Comparison of ENCODE assay signal across 8 cellular contexts in genomic region chr7:100873599-100874299, GRCh38. TPM values are rescaled to one million over a fixed set of nuclear protein-coding genes. Genes with fewer than 3 reads are reported as not detected.
A peak's percentile ranks its signal among the peaks of the same experiment; 100 is the strongest.
DNase-seq lines count a peak whose midpoint lies in the region; ATAC-seq and TF ChIP-seq lines count a peak whose summit lies in the region.

No MANE protein-coding gene starts in this region.

- TF ChIP-seq CTCF in ascending aorta (IDR thresholded peaks at IDR 0.05) (no peak), upper lobe of right lung (IDR thresholded peaks at IDR 0.05) (no peak)

- H3K4me1 Mint-ChIP-seq in activated naive CD4-positive, alpha-beta T cell treated with anti-CD3 and anti-CD28 coated beads, Interleukin-2, amount 50 U/mL, for 24 hours = peaks cover 39% of the 10 kb centered on the region

- no peak for DNase-seq in activated naive CD4-positive, alpha-beta T cell (lab: John Stamatoyannopoulos, UW)
- DNase-seq in ascending aorta (ENCODE audit: low spot score in 2 of 2) (no peak), mesendoderm (no peak), upper lobe of right lung (no peak), Kasumi-1 (lab: John Stamatoyannopoulos, UW) (no peak), erythroblast (lab: John Stamatoyannopoulos, UW) (no peak)

- H3K79me1 ChIP-seq in mesendoderm (ENCODE audit: low read length) = peaks cover 8% of the 10 kb centered on the region

- peak overlapping the region; percentile 36 for H4K5ac ChIP-seq in mesendoderm (ENCODE audit: low read length)

- intact Hi-C loops in ascending aorta (cut with DNase I) (no loop called here), upper lobe of right lung (cut with DNase I) (no loop called here)

- no peak overlapping the region for H2BK5ac ChIP-seq in mesendoderm (ENCODE audit: low read length)

- H2BK120ac ChIP-seq in mesendoderm (ENCODE audit: low read depth, low read length) = no peak overlapping the region

- no CpG with 5 or more reads among the region's 10 CpGs for WGBS in mesendoderm (ENCODE audit: extremely low coverage, insufficient coverage, low lambda C conversion rate)

- no peak overlapping the region for H3K9ac ChIP-seq in mesendoderm (ENCODE audit: low read length)

- H3K79me2 ChIP-seq in mesendoderm (ENCODE audit: control insufficient read depth, insufficient read depth, low read length) = peaks cover 35% of the 10 kb centered on the region

- H3K36me3 ChIP-seq in ascending aorta (peaks cover 35 to 43% of the 10 kb centered on the region in 2 donors), mesendoderm (ENCODE audit: control insufficient read depth, insufficient read depth, low read length) (peaks cover 17% of the 10 kb centered on the region), upper lobe of right lung (peaks cover 39% of the 10 kb centered on the region)

- ATAC-seq in upper lobe of right lung (no peak), HG03521 (IDR thresholded peaks at IDR 0.05; ENCODE audit: unreplicated experiment) (no peak)

- no peak overlapping the region for H3K23ac ChIP-seq in mesendoderm (ENCODE audit: low read length)

- H2AK5ac ChIP-seq in mesendoderm (ENCODE audit: low read length) = no peak overlapping the region

- H3K4me1 ChIP-seq in ascending aorta = peaks cover 18 to 38% of the 10 kb centered on the region in 2 donors
- H3K4me1 ChIP-seq in mesendoderm (ENCODE audit: control insufficient read depth, low read depth, low read length) = peaks cover 4% of the 10 kb centered on the region
- peaks cover 38% of the 10 kb centered on the region for H3K4me1 ChIP-seq in upper lobe of right lung

- TF ChIP-seq POLR2A in erythroblast (IDR thresholded peaks at IDR 0.05; ENCODE audit: low read length) = no peak

- no peak overlapping the region for H3K18ac ChIP-seq in mesendoderm (ENCODE audit: low read length)

- H3K9me3 Mint-ChIP-seq in activated naive CD4-positive, alpha-beta T cell treated with anti-CD3 and anti-CD28 coated beads, Interleukin-2, amount 50 U/mL, for 24 hours = no peaks in the 10 kb centered on the region

- peak overlapping the region; percentile 99 for H3K4me3 Mint-ChIP-seq in activated naive CD4-positive, alpha-beta T cell treated with anti-CD3 and anti-CD28 coated beads, Interleukin-2, amount 50 U/mL, for 24 hours

- H2BK15ac ChIP-seq in mesendoderm (replicated peaks; ENCODE audit: low read depth) = no peak overlapping the region

- peak overlapping the region; percentile 99 for H3K27ac Mint-ChIP-seq in activated naive CD4-positive, alpha-beta T cell treated with anti-CD3 and anti-CD28 coated beads, Interleukin-2, amount 50 U/mL, for 24 hours

- H3K56ac ChIP-seq in mesendoderm (ENCODE audit: low read length) = peak overlapping the region; percentile 97

- H3K4ac ChIP-seq in mesendoderm (ENCODE audit: low read depth, low read length) = no peak overlapping the region

- no peak overlapping the region for H3K4me2 ChIP-seq in mesendoderm (ENCODE audit: low read length)

- no peaks in the 10 kb centered on the region for H3K27me3 Mint-ChIP-seq in activated naive CD4-positive, alpha-beta T cell treated with anti-CD3 and anti-CD28 coated beads, Interleukin-2, amount 50 U/mL, for 24 hours

- H3K27ac ChIP-seq in ascending aorta = peak overlapping the region; percentile 88 to 98
- peak overlapping the region; percentile 93 for H3K27ac ChIP-seq in mesendoderm (ENCODE audit: low read depth, low read length)
- peak overlapping the region; percentile 90 for H3K27ac ChIP-seq in upper lobe of right lung

- peak overlapping the region; percentile 91 to 98 for H3K4me3 ChIP-seq in ascending aorta
- no peak overlapping the region for H3K4me3 ChIP-seq in mesendoderm (ENCODE audit: low read length)
- peak overlapping the region; percentile 93 for H3K4me3 ChIP-seq in upper lobe of right lung

- H3K9me3 ChIP-seq in ascending aorta = no peaks in the 10 kb centered on the region
- no peaks in the 10 kb centered on the region for H3K9me3 ChIP-seq in upper lobe of right lung

- H3K27me3 ChIP-seq in ascending aorta (no peaks in the 10 kb centered on the region), mesendoderm (ENCODE audit: insufficient read depth, low read length, poor library complexity) (no peaks in the 10 kb centered on the region), upper lobe of right lung (no peaks in the 10 kb centered on the region)

- peak overlapping the region; percentile 96 for H4K8ac ChIP-seq in mesendoderm (ENCODE audit: low read depth, low read length)

- H3K36me3 Mint-ChIP-seq in activated naive CD4-positive, alpha-beta T cell treated with anti-CD3 and anti-CD28 coated beads, Interleukin-2, amount 50 U/mL, for 24 hours = peaks cover 20% of the 10 kb centered on the region

RNA-seq across cellular contexts. Expression of gene SRRT, which starts 1.2 kb away (rescaled TPM):
- total RNA-seq in ascending aorta (89.2 TPM), upper lobe of right lung (105 TPM)
- polyA plus RNA-seq in mesendoderm (2013, experiment 1 of 2) = 168 TPM
- polyA plus RNA-seq in mesendoderm (2013, experiment 2 of 2) = 157 TPM

RNA-seq across cellular contexts. Expression of gene TRIP6, which starts 6.6 kb away (rescaled TPM):
- total RNA-seq in ascending aorta = 221 TPM
- polyA plus RNA-seq in mesendoderm (2013, experiment 1 of 2) = 84.1 TPM
- polyA plus RNA-seq in mesendoderm (2013, experiment 2 of 2) = 85.5 TPM
- 65.3 TPM for total RNA-seq in upper lobe of right lung

RNA-seq across cellular contexts. Expression of gene UFSP1, which starts 15.8 kb away (rescaled TPM):
- total RNA-seq in ascending aorta (0.53 TPM), upper lobe of right lung (3.1 TPM)
- polyA plus RNA-seq in mesendoderm (2013, experiment 1 of 2) = 2.1 TPM
- 2.2 TPM for polyA plus RNA-seq in mesendoderm (2013, experiment 2 of 2)

RNA-seq across cellular contexts. Expression of gene SLC12A9, which starts 21.2 kb away (rescaled TPM):
- total RNA-seq in ascending aorta (19.4 TPM), upper lobe of right lung (39.2 TPM)
- polyA plus RNA-seq in mesendoderm (2013, experiment 1 of 2) = 16.0 TPM
- 16.1 TPM for polyA plus RNA-seq in mesendoderm (2013, experiment 2 of 2)

RNA-seq across cellular contexts. Expression of gene ACHE, which starts 21.9 kb away (rescaled TPM):
- total RNA-seq in ascending aorta = 7.8 TPM
- 25.8 TPM for polyA plus RNA-seq in mesendoderm (2013, experiment 1 of 2)
- 24.9 TPM for polyA plus RNA-seq in mesendoderm (2013, experiment 2 of 2)
- 2.9 TPM for total RNA-seq in upper lobe of right lung
